Comparison of ENCODE assay signal across 8 cellular contexts in the genomic region with DNA sequence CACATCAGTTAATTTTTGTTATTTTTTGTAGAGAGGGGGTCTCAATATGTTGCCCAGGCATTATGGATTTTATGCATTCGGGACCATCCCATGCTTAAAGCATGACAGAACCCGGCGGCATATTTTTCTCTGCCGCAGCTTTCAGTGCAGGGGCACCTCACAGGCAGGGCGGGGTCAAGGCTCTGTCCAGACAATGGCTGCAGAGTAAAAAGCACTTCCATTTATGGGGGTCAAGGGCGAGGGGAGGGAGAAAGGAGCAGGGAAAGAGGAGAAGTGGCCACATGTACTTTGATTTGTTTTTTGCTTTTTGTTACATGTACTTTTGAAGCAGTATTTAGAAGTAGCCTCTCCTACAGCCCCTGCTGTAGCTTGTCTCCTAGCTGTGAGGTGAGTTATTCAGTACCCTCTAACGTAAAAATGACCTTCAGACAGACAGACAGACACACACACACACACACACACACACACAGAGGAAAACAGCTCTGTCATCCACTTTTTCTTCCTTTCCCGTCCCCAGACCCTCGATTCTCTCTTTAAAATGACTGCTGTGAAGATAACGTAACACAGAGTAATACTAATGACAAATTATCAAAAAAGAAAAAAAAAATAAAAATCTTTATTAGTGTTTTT. TPM values are rescaled to one million over a fixed set of nuclear protein-coding genes. Genes with fewer than 3 reads are reported as not detected.
DNase-seq lines count a peak whose midpoint lies in the region; ATAC-seq and TF ChIP-seq lines count a peak whose summit lies in the region.

No MANE protein-coding gene starts in this region.

- peak overlapping the region; percentile 60; the same call in 1 of the 2 replicates for H2AFZ ChIP-seq in DND-41 (ENCODE audit: low read depth, low read length)
- H2AFZ ChIP-seq in fibroblast of lung (ENCODE audit: low read length), result peak overlapping the region; percentile 50

- WGBS in ovary, 3 donors, result 16 to 32% (median 18%) methylated on average over 10 of the region's 10 CpGs

- TF ChIP-seq EP300 in ovary (IDR thresholded peaks at IDR 0.05), result no peak

- peaks cover 1% of the 10 kb centered on the region for H3K9me3 ChIP-seq in DND-41 (ENCODE audit: insufficient read depth, low read length, severe bottlenecking)
- no peaks in the 10 kb centered on the region for H3K9me3 ChIP-seq in Panc1 (ENCODE audit: control insufficient read depth, insufficient read depth, low read depth, low read length)
- H3K9me3 ChIP-seq in fibroblast of lung (ENCODE audit: control insufficient read depth, insufficient read depth, low read depth, low read length), result no peaks in the 10 kb centered on the region
- no peaks in the 10 kb centered on the region for H3K9me3 ChIP-seq in ovary

- H3K27me3 ChIP-seq in DND-41 (ENCODE audit: insufficient read depth, low read length, poor library complexity) (peaks cover 5% of the 10 kb centered on the region), Panc1 (ENCODE audit: control insufficient read depth, insufficient read depth, low read length) (no peaks in the 10 kb centered on the region), fibroblast of lung (ENCODE audit: control insufficient read depth, insufficient read depth, low read length) (peaks cover 5% of the 10 kb centered on the region), ovary (no peaks in the 10 kb centered on the region)

- TF ChIP-seq POLR2A in ovary (IDR thresholded peaks at IDR 0.05), result no peak

- TF ChIP-seq CTCF in DND-41 (IDR thresholded peaks at IDR 0.05; ENCODE audit: borderline replicate concordance, extremely low read depth, low read length, poor library complexity, severe bottlenecking) (no peak), Panc1 (IDR thresholded peaks at IDR 0.05) (no peak), fibroblast of lung (conservative IDR thresholded peaks at IDR 0.05 in 1 of 2, IDR thresholded peaks at IDR 0.05 in 1 of 2; ENCODE audit: low read depth in 1 of 2, low read length in 2 of 2) (no peak), ovary (IDR thresholded peaks at IDR 0.05) (no peak)

- H3K4me3 ChIP-seq in DND-41 (ENCODE audit: low read depth in 1 of 2, low read length in 2 of 2) (peak overlapping the region; percentile 86 to 99; a peak in 3 of 4 replicates), Panc1 (ENCODE audit: low read depth in 2 of 2, low read length in 2 of 2) (peak overlapping the region; percentile 67 to 88), fibroblast of lung (replicated peaks in 1 of 4; ENCODE audit: control extremely low read depth in 1 of 4, insufficient read depth in 1 of 4, low read depth in 3 of 4, low read length in 4 of 4) (peak overlapping the region; percentile 74 to 94 (median 78)), ovary (peak overlapping the region; percentile 56)

- ATAC-seq in DND-41 (ENCODE audit: insufficient read depth, low read depth) (no peak), Panc1 (no peak), HG03045 (IDR thresholded peaks at IDR 0.05; ENCODE audit: unreplicated experiment) (no peak)

- H3K27ac ChIP-seq in DND-41 (ENCODE audit: low read length) (no peak overlapping the region), Panc1 (ENCODE audit: low read length) (peak overlapping the region; percentile 30; the same call in 1 of the 2 replicates), fibroblast of lung (ENCODE audit: insufficient read depth, low read length) (no peak overlapping the region), ovary (no peak overlapping the region)

- BruUV-seq in Panc1 (replicated peaks; lab: Mats Ljungman, UMichigan), result no TSS peak

- H4K20me1 ChIP-seq in DND-41 (ENCODE audit: insufficient read depth, low read length), result no peaks in the 10 kb centered on the region
- no peaks in the 10 kb centered on the region for H4K20me1 ChIP-seq in fibroblast of lung (ENCODE audit: control insufficient read depth, extremely low read depth, insufficient read depth, low read length)

- POLR2A ChIA-PET in Panc1 (lab: Charles Lee), result interaction anchor here (1.5 kb wide), 1 partner anchor 9 kb away, joined by 3 read pairs; no protein-coding TSS in a partner anchor

- H3K4me2 ChIP-seq in DND-41 (ENCODE audit: insufficient read depth, low read length) (peak overlapping the region; percentile 94), fibroblast of lung (ENCODE audit: extremely low read depth, insufficient read depth, low read length) (peak overlapping the region; percentile 79)

- H3K79me2 ChIP-seq in DND-41 (ENCODE audit: insufficient read depth, low read length), result no peaks in the 10 kb centered on the region; the same call in 1 of the 2 replicates
- no peaks in the 10 kb centered on the region for H3K79me2 ChIP-seq in fibroblast of lung (ENCODE audit: control insufficient read depth, insufficient read depth, low read length)

- H3K4me1 ChIP-seq in DND-41 (ENCODE audit: insufficient read depth, low read length) (peaks cover 29% of the 10 kb centered on the region), Panc1 (ENCODE audit: control insufficient read depth, insufficient read depth, low read length) (peaks cover 11% of the 10 kb centered on the region), fibroblast of lung (ENCODE audit: control insufficient read depth, extremely low read depth, insufficient read depth, low read length) (no peaks in the 10 kb centered on the region), ovary (ENCODE audit: insufficient read depth) (peaks cover 2% of the 10 kb centered on the region)

- H3K9ac ChIP-seq in DND-41 (ENCODE audit: low read depth, low read length) (peak overlapping the region; percentile 56), fibroblast of lung (ENCODE audit: insufficient read depth, low read length) (no peak overlapping the region)

- intact Hi-C loops in Panc1 (cut with micrococcal nuclease; ENCODE audit: unreplicated experiment) (no loop called here), ovary (cut with DNase I) (no loop called here)

- DNase-seq in DND-41 (no peak), Panc1 (ENCODE audit: low read depth, low spot score) (no peak), fibroblast of lung (ENCODE audit: low read depth in 2 of 2) (no peak), ovary (peak in 3 of 5 donors; percentile 29 to 49 (median 36)), hippocampal formation (lab: John Stamatoyannopoulos, UW) (no peak), HPDE6-E6E7 (ENCODE audit: extremely low spot score) (no peak), putamen (ENCODE audit: low spot score) (no peak)

- peaks cover 5% of the 10 kb centered on the region; the same call in 1 of the 2 replicates for H3K36me3 ChIP-seq in DND-41 (ENCODE audit: insufficient read depth, low read length)
- peaks cover 3% of the 10 kb centered on the region; the same call in 1 of the 2 replicates for H3K36me3 ChIP-seq in Panc1 (ENCODE audit: control insufficient read depth, insufficient read depth, low read length)
- H3K36me3 ChIP-seq in fibroblast of lung (ENCODE audit: control insufficient read depth, insufficient read depth, low read length), result peaks cover 1% of the 10 kb centered on the region
- no peaks in the 10 kb centered on the region for H3K36me3 ChIP-seq in ovary

- in situ Hi-C loops in Panc1 (cut with HindIII; ENCODE audit: low pct_unique_long_range_greater_than_20kb, low sequenced_read_pairs), result no loop called here

- CTCF ChIA-PET in Panc1 (lab: Charles Lee), result no interaction called here

RNA-seq across cellular contexts. Expression of a gene that starts 0.9 kb away (rescaled TPM):
- total RNA-seq in Panc1 (2021; ENCODE audit: unreplicated experiment) (50.7 TPM), fibroblast of lung (93.0 and 101 TPM in 2 replicates), ovary (10 to 100 TPM; 36.5 to 88.4 (median 56.4) TPM)
- polyA plus RNA-seq in Panc1 (2012; ENCODE audit: insufficient read length), result 47.2 TPM
- polyA plus RNA-seq in fibroblast of lung (67.5 and 84.7 TPM in 2 replicates), ovary (100 to 1,000 TPM in 1 of 2 donors, 10 to 100 TPM in 1; 69.5 to 180 TPM)
- 45.9 and 50.2 TPM in 2 replicates for polyA plus RNA-seq in fibroblast of lung (2012)
- polyA minus RNA-seq in fibroblast of lung (ENCODE audit: low replicate concordance), result 19.8 and 22.9 TPM in 2 replicates

RNA-seq across cellular contexts. Expression of a gene that starts 16.2 kb away (rescaled TPM):
- total RNA-seq in Panc1 (2021; ENCODE audit: unreplicated experiment) (32.9 TPM), fibroblast of lung (11.8 and 12.1 TPM in 2 replicates), ovary (10 to 100 TPM; 10.9 to 17.8 (median 12.9) TPM)
- polyA plus RNA-seq in Panc1 (2012; ENCODE audit: insufficient read length), result 12.3 TPM
- polyA plus RNA-seq in fibroblast of lung (7.3 and 7.7 TPM in 2 replicates), ovary (10 to 100 TPM; 12.4 to 14.3 TPM)
- 9.1 and 10.1 TPM in 2 replicates for polyA plus RNA-seq in fibroblast of lung (2012)
- polyA minus RNA-seq in fibroblast of lung (ENCODE audit: low replicate concordance), result 1.5 and 2.9 TPM in 2 replicates

Comparison
In these comparisons a context has a peak if more than half of its experiments do, and no peak if none do; other contexts are left out.
1. DNase-seq: peak in ovary (3 of 5); none in DND-41 (single experiment), Panc1 (single experiment), fibroblast of lung (0 of 2), hippocampal formation (0 of 2), HPDE6-E6E7 (single experiment) and putamen (single experiment).
2. Peak in every context shown above with its lines, with median percentiles within 50 percentile points of each other: H3K4me3 ChIP-seq.